15 cellular contexts compared by ENCODE assay signal in the genomic region with DNA sequence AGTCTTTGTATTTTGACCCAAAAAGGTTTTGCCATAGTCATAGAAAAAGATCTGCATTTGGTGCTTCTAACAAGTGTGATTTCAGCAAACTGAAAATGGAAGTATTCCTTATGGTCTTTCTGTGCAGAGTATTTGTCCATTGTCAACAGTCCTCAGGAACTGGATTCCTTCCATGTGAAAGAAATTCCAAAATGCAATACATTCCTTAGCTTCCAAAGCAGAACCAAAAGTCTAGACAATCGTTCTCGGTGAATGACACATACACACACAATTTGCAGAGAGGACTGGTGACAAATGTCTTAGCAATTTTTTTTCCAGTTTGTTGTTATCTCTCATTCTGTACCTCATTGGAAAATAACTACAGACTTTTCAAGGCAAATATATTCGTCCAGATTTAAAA.
A peak's percentile ranks its signal among the peaks of the same experiment; 100 is the strongest.
DNase-seq lines count a peak whose midpoint lies in the region; ATAC-seq and TF ChIP-seq lines count a peak whose summit lies in the region.
"Had no signal": no experiment of that assay in that cellular context is flagged by ENCODE, and none has a peak within 500 bp of the region (broad histone marks: within the 10 kb centered on the region; RNA-seq: fewer than 3 reads in every experiment).

No MANE protein-coding gene starts in this region.

- ATAC-seq in foreskin keratinocyte = no peak
- ATAC-seq in HG02970 (IDR thresholded peaks at IDR 0.05; ENCODE audit: low FRiP score, unreplicated experiment) = no peak
- no peak for ATAC-seq in HG03159 (IDR thresholded peaks at IDR 0.05; ENCODE audit: unreplicated experiment)
- no peak for ATAC-seq in stimulated activated naive B cell treated with anti-CD40 and anti-IgM and Interleukin-4, amounts not matched to agents 10 μg/mL and 1 μg/mL and 100 μg/mL, for 72 hours (replicated peaks)
- ATAC-seq: Right ventricle myocardium inferior, sciatic nerve had no signal

- peaks cover 13% of the 10 kb centered on the region for H3K4me1 ChIP-seq in adipocyte (ENCODE audit: control insufficient read depth, insufficient read depth, low read length)
- no peaks in the 10 kb centered on the region for H3K4me1 ChIP-seq in foreskin keratinocyte
- H3K4me1 ChIP-seq in skeletal muscle satellite cell (ENCODE audit: control insufficient read depth, insufficient read depth, low read length) = peaks cover 17% of the 10 kb centered on the region
- H3K4me1 ChIP-seq: Caco-2 had no signal

- H3K9me3 ChIP-seq in adipocyte (ENCODE audit: control insufficient read depth, low read length) (no peaks in the 10 kb centered on the region), skeletal muscle satellite cell (replicated peaks; ENCODE audit: low read length) (no peaks in the 10 kb centered on the region)
- H3K9me3 ChIP-seq: Caco-2 had no signal

- no peak overlapping the region for H3K27ac ChIP-seq in foreskin keratinocyte
- H3K27ac ChIP-seq: VCaP had no signal

- peaks cover 0 to 5% of the 10 kb centered on the region in 2 donors for H3K9me3 Mint-ChIP-seq in stimulated activated naive B cell treated with anti-CD40 and anti-IgM and Interleukin-4, amounts not matched to agents 10 μg/mL and 1 μg/mL and 100 μg/mL, for 72 hours

- no peaks in the 10 kb centered on the region for H3K36me3 Mint-ChIP-seq in stimulated activated naive B cell treated with anti-CD40 and anti-IgM and Interleukin-4, amounts not matched to agents 10 μg/mL and 1 μg/mL and 100 μg/mL, for 72 hours

- DNase-seq in H4 (ENCODE audit: low spot score) (peak; percentile 37), adipocyte (ENCODE audit: low read depth) (peak; percentile 85), foreskin keratinocyte (peak; percentile 19 to 62), globus pallidus (ENCODE audit: low spot score) (no peak)
- DNase-seq in stimulated activated naive B cell treated with anti-CD40 and anti-IgM and Interleukin-4, amounts not matched to agents 10 μg/mL and 1 μg/mL and 100 μg/mL, for 72 hours = no peak
- DNase-seq: Caco-2; effector CD8-positive, alpha-beta T cell; NCI-H1092 treated with DMSO at 0.1 percent for 48 hours; NCI-H510A treated with DMSO at 0.1 percent for 48 hours had no signal

- no peaks in the 10 kb centered on the region for H3K27me3 Mint-ChIP-seq in stimulated activated naive B cell treated with anti-CD40 and anti-IgM and Interleukin-4, amounts not matched to agents 10 μg/mL and 1 μg/mL and 100 μg/mL, for 72 hours

- no peaks in the 10 kb centered on the region for H3K36me3 ChIP-seq in adipocyte (ENCODE audit: control insufficient read depth, insufficient read depth, low read length, severe bottlenecking)
- H3K36me3 ChIP-seq in skeletal muscle satellite cell (ENCODE audit: insufficient read depth, low read length) = no peaks in the 10 kb centered on the region

- H3K27me3 ChIP-seq in adipocyte (replicated peaks; ENCODE audit: control insufficient read depth, insufficient read depth, low read length) (no peaks in the 10 kb centered on the region), foreskin keratinocyte (no peaks in the 10 kb centered on the region), skeletal muscle satellite cell (ENCODE audit: control insufficient read depth, insufficient read depth, low read length) (no peaks in the 10 kb centered on the region)

- TF ChIP-seq CTCF in foreskin keratinocyte (conservative IDR thresholded peaks at IDR 0.05) = no peak

- peak overlapping the region; percentile 55 for H3K4me3 ChIP-seq in adipocyte (ENCODE audit: low read length)
- no peak overlapping the region for H3K4me3 ChIP-seq in skeletal muscle satellite cell (ENCODE audit: low read length)

- no peak overlapping the region for H3K4me3 Mint-ChIP-seq in stimulated activated naive B cell treated with anti-CD40 and anti-IgM and Interleukin-4, amounts not matched to agents 10 μg/mL and 1 μg/mL and 100 μg/mL, for 72 hours

- no peak overlapping the region for H3K27ac Mint-ChIP-seq in stimulated activated naive B cell treated with anti-CD40 and anti-IgM and Interleukin-4, amounts not matched to agents 10 μg/mL and 1 μg/mL and 100 μg/mL, for 72 hours

- H3K9ac ChIP-seq in adipocyte (ENCODE audit: low read length) = no peak overlapping the region
- no peak overlapping the region for H3K9ac ChIP-seq in skeletal muscle satellite cell (ENCODE audit: low read depth, low read length)

- peak overlapping the region; percentile 28 for H3K4me2 ChIP-seq in skeletal muscle satellite cell (ENCODE audit: low read length)

- H3K4me1 Mint-ChIP-seq in stimulated activated naive B cell treated with anti-CD40 and anti-IgM and Interleukin-4, amounts not matched to agents 10 μg/mL and 1 μg/mL and 100 μg/mL, for 72 hours = no peaks in the 10 kb centered on the region

Comparison
In these comparisons a context has a peak if more than half of its experiments do, and no peak if none do; other contexts are left out.
1. DNase-seq: peak in H4 (single experiment), adipocyte (single experiment) and foreskin keratinocyte (2 of 2); none in globus pallidus (single experiment) and stimulated activated naive B cell treated with anti-CD40 and anti-IgM and Interleukin-4, amounts not matched to agents 10 μg/mL and 1 μg/mL and 100 μg/mL, for 72 hours (single experiment).